In genomic region chr14:102581193-102581592, GRCh38 we compare ENCODE assay signal across 29 cellular contexts.
"Had no signal": no experiment of that assay in that cellular context is flagged by ENCODE, and none has a peak within 500 bp of the region (broad histone marks: within the 10 kb centered on the region; RNA-seq: fewer than 3 reads in every experiment).

No MANE protein-coding gene starts in this region.

- H3K9me3 Mint-ChIP-seq: activated CD4-positive, alpha-beta memory T cell treated with anti-CD3 and anti-CD28 coated beads for 36 hours; activated CD4-positive, alpha-beta T cell treated with anti-CD3 and anti-CD28 coated beads, Interleukin-2, amount 10 ng/mL, durations not matched to agents 24 days and 14 days; activated T-cell treated with anti-CD3 and anti-CD28 coated beads, Interleukin-2, amount 50 U/mL, for 4 hours; activated T-helper 17 cell treated with anti-CD3 and anti-CD28 coated beads, Interleukin-2, amount 50 U/mL, for 72 hours; central memory CD8-positive, alpha-beta T cell; effector memory CD8-positive, alpha-beta T cell had no signal

- H3K4me3 ChIP-seq: coronary artery, esophagus muscularis mucosa, gastroesophageal sphincter, heart right ventricle had no signal

- H3K27ac ChIP-seq: brain microvascular endothelial cell, coronary artery, esophagus muscularis mucosa, foreskin keratinocyte, gastroesophageal sphincter, heart right ventricle had no signal

- H3K36me3 Mint-ChIP-seq: activated CD4-positive, alpha-beta memory T cell treated with anti-CD3 and anti-CD28 coated beads for 36 hours; activated naive CD8-positive, alpha-beta T cell had no signal

- H3K4me3 Mint-ChIP-seq: activated CD4-positive, alpha-beta memory T cell treated with anti-CD3 and anti-CD28 coated beads for 36 hours; activated CD4-positive, alpha-beta T cell treated with anti-CD3 and anti-CD28 coated beads for 36 hours; activated CD4-positive, alpha-beta T cell treated with anti-CD3 and anti-CD28 coated beads, Interleukin-2, amount 10 ng/mL, durations not matched to agents 24 days and 14 days; activated naive CD8-positive, alpha-beta T cell; activated T-cell treated with anti-CD3 and anti-CD28 coated beads, Interleukin-2, amount 50 U/mL, for 4 hours; activated T-helper 17 cell treated with anti-CD3 and anti-CD28 coated beads, Interleukin-2, amount 50 U/mL, for 72 hours; central memory CD8-positive, alpha-beta T cell; effector memory CD8-positive, alpha-beta T cell had no signal

- DNase-seq: activated CD4-positive, alpha-beta memory T cell treated with anti-CD3 and anti-CD28 coated beads for 36 hours; activated CD4-positive, alpha-beta T cell treated with anti-CD3 and anti-CD28 coated beads for 36 hours; activated CD4-positive, alpha-beta T cell treated with anti-CD3 and anti-CD28 coated beads, Interleukin-2, amount 10 ng/mL, durations not matched to agents 24 days and 14 days; activated CD4-positive, CD25-positive, alpha-beta regulatory T cell; activated CD4-positive, CD25-positive, alpha-beta regulatory T cell treated with anti-CD3 and anti-CD28 coated beads, Interleukin-2, amount 50 U/mL, for 72 hours; activated CD8-positive, alpha-beta memory T cell treated with anti-CD3 and anti-CD28 coated beads for 24 hours; activated effector memory CD4-positive, alpha-beta T cell treated with Interleukin-2 at 50 U/mL for 16 hours; activated gamma-delta T cell treated with Interleukin-2 at 50 U/mL for 16 hours; activated naive CD4-positive, alpha-beta T cell treated with anti-CD3 and anti-CD28 coated beads, Interleukin-2, amount 50 U/mL, for 16 hours; activated naive CD4-positive, alpha-beta T cell treated with Interleukin-2 at 50 U/mL for 16 hours; activated T-cell treated with anti-CD3 and anti-CD28 coated beads, Interleukin-2, amount 50 U/mL, for 4 hours; amniotic stem cell; anterior cingulate cortex; brain microvascular endothelial cell; dermis blood vessel endothelial cell; effector CD4-positive, alpha-beta T cell; effector memory CD8-positive, alpha-beta T cell; erythroblast; foreskin keratinocyte; heart right ventricle; T-helper 2 cell had no signal

- H3K4me1 ChIP-seq: gastroesophageal sphincter had no signal

- H3K36me3 ChIP-seq: brain microvascular endothelial cell, esophagus muscularis mucosa, gastroesophageal sphincter, heart right ventricle had no signal

- H3K27me3 Mint-ChIP-seq: activated CD4-positive, alpha-beta memory T cell treated with anti-CD3 and anti-CD28 coated beads for 36 hours; activated CD4-positive, alpha-beta T cell treated with anti-CD3 and anti-CD28 coated beads for 36 hours; activated naive CD8-positive, alpha-beta T cell; activated T-helper 17 cell treated with anti-CD3 and anti-CD28 coated beads, Interleukin-2, amount 50 U/mL, for 72 hours; central memory CD8-positive, alpha-beta T cell had no signal

- H3K9me3 ChIP-seq: esophagus muscularis mucosa, gastroesophageal sphincter, heart right ventricle had no signal

- H3K27ac Mint-ChIP-seq: activated CD4-positive, alpha-beta memory T cell treated with anti-CD3 and anti-CD28 coated beads for 36 hours; activated CD4-positive, alpha-beta T cell treated with anti-CD3 and anti-CD28 coated beads for 36 hours; activated CD4-positive, alpha-beta T cell treated with anti-CD3 and anti-CD28 coated beads, Interleukin-2, amount 10 ng/mL, durations not matched to agents 24 days and 14 days; activated naive CD8-positive, alpha-beta T cell; activated T-helper 17 cell treated with anti-CD3 and anti-CD28 coated beads, Interleukin-2, amount 50 U/mL, for 72 hours; effector memory CD8-positive, alpha-beta T cell had no signal

- FAIRE-seq: astrocyte, bronchial epithelial cell had no signal

- H3K4me1 Mint-ChIP-seq: activated CD4-positive, alpha-beta T cell treated with anti-CD3 and anti-CD28 coated beads for 36 hours; activated CD4-positive, alpha-beta T cell treated with anti-CD3 and anti-CD28 coated beads, Interleukin-2, amount 10 ng/mL, durations not matched to agents 24 days and 14 days; activated T-helper 17 cell treated with anti-CD3 and anti-CD28 coated beads, Interleukin-2, amount 50 U/mL, for 72 hours; central memory CD8-positive, alpha-beta T cell had no signal

- ATAC-seq: activated CD4-positive, alpha-beta T cell treated with anti-CD3 and anti-CD28 coated beads for 36 hours; activated T-cell treated with anti-CD3 and anti-CD28 coated beads, Interleukin-2, amount 50 U/mL, for 4 hours; activated T-helper 17 cell treated with anti-CD3 and anti-CD28 coated beads, Interleukin-2, amount 50 U/mL, for 72 hours; effector memory CD8-positive, alpha-beta T cell; foreskin keratinocyte; gastroesophageal sphincter had no signal

- H3K27me3 ChIP-seq: brain microvascular endothelial cell, esophagus muscularis mucosa, foreskin keratinocyte, heart right ventricle had no signal
